Comparison of ENCODE assay signal across 1 cellular context in the genomic region with DNA sequence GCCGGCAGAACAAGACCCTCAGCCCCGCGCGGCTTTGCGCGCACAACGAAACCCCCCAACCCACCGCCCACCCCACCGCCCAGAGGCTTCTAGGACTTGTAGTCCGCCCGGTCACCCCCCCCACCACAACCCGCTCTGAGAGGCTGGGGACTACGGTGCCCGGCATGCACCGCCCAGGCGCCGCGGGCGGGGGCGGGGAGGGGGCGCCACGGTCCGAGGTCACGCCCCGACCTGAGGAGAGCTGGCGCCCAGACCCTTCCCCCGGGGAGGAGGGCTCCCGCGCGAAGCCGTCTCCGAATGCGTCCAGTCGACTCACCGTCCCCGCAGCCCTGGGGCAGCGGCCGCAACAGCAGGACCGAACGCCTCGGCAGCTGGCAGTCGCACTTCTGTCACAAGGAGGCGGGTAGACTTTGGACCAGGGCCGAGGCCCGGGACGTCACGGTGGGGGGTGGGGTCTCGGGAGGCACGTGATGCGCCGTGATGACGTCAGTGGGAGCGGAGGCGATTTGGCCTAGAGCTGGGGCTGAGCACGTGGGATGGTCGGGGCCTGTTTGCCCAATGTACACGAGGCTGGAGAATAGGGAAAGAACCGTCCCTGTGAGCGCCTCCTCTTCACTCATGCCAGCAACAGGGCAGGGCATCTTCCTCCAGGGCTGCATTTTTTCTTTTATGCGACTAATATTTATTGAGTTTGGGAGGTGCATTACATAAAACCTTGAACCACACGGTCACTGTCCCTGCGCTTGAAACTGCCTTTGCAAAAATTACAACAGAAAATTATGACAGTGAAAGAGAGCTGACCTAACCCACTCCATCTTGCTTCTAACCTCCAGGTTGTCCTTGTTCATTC.
TF ChIP-seq lines count a peak whose summit lies in the region.

A gene (minus strand): TSS at position 388 of the 850 bp plus-strand sequence. CDS start 24,643 bp downstream, outside the sequence.

TF ChIP-seq in GM12878, 131 proteins besides CTCF, POLR2A, EP300 and RAD21 (continued from another document and continues in another):
- TF ChIP-seq, protein P1, sequence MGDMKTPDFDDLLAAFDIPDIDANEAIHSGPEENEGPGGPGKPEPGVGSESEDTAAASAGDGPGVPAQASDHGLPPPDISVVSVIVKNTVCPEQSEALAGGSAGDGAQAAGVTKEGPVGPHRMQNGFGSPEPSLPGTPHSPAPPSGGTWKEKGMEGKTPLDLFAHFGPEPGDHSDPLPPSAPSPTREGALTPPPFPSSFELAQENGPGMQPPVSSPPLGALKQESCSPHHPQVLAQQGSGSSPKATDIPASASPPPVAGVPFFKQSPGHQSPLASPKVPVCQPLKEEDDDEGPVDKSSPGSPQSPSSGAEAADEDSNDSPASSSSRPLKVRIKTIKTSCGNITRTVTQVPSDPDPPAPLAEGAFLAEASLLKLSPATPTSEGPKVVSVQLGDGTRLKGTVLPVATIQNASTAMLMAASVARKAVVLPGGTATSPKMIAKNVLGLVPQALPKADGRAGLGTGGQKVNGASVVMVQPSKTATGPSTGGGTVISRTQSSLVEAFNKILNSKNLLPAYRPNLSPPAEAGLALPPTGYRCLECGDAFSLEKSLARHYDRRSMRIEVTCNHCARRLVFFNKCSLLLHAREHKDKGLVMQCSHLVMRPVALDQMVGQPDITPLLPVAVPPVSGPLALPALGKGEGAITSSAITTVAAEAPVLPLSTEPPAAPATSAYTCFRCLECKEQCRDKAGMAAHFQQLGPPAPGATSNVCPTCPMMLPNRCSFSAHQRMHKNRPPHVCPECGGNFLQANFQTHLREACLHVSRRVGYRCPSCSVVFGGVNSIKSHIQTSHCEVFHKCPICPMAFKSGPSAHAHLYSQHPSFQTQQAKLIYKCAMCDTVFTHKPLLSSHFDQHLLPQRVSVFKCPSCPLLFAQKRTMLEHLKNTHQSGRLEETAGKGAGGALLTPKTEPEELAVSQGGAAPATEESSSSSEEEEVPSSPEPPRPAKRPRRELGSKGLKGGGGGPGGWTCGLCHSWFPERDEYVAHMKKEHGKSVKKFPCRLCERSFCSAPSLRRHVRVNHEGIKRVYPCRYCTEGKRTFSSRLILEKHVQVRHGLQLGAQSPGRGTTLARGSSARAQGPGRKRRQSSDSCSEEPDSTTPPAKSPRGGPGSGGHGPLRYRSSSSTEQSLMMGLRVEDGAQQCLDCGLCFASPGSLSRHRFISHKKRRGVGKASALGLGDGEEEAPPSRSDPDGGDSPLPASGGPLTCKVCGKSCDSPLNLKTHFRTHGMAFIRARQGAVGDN (IDR thresholded peaks at IDR 0.05): peak; percentile 100
- peak; percentile 76 for TF ChIP-seq TCF3 (IDR thresholded peaks at IDR 0.05; ENCODE audit: borderline replicate concordance, insufficient read depth, low read depth, low read length)
- no peak for TF ChIP-seq TBL1XR1 (IDR thresholded peaks at IDR 0.05; ENCODE audit: low read depth, low read length)
- TF ChIP-seq RUNX3 (IDR thresholded peaks at IDR 0.05; ENCODE audit: low read length): peak; percentile 39; the same call in 1 of the 2 replicates
- TF ChIP-seq BMI1 (IDR thresholded peaks at IDR 0.05; ENCODE audit: borderline replicate concordance): no peak
- TF ChIP-seq NR2C1 (IDR thresholded peaks at IDR 0.05): peak; percentile 63
- peak; percentile 99 for TF ChIP-seq ATF7 (IDR thresholded peaks at IDR 0.05; ENCODE audit: low read depth)
- TF ChIP-seq, protein P2, sequence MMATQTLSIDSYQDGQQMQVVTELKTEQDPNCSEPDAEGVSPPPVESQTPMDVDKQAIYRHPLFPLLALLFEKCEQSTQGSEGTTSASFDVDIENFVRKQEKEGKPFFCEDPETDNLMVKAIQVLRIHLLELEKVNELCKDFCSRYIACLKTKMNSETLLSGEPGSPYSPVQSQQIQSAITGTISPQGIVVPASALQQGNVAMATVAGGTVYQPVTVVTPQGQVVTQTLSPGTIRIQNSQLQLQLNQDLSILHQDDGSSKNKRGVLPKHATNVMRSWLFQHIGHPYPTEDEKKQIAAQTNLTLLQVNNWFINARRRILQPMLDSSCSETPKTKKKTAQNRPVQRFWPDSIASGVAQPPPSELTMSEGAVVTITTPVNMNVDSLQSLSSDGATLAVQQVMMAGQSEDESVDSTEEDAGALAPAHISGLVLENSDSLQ (IDR thresholded peaks at IDR 0.05): peak; percentile 40; the same call in 1 of the 2 replicates
- no peak; the same call in 1 of the 2 replicates for TF ChIP-seq LARP7 (IDR thresholded peaks at IDR 0.05)
- TF ChIP-seq, protein P3, sequence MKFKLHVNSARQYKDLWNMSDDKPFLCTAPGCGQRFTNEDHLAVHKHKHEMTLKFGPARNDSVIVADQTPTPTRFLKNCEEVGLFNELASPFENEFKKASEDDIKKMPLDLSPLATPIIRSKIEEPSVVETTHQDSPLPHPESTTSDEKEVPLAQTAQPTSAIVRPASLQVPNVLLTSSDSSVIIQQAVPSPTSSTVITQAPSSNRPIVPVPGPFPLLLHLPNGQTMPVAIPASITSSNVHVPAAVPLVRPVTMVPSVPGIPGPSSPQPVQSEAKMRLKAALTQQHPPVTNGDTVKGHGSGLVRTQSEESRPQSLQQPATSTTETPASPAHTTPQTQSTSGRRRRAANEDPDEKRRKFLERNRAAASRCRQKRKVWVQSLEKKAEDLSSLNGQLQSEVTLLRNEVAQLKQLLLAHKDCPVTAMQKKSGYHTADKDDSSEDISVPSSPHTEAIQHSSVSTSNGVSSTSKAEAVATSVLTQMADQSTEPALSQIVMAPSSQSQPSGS (IDR thresholded peaks at IDR 0.05; ENCODE audit: low read length): peak; percentile 47; the same call in 1 of the 2 replicates
- TF ChIP-seq, protein P4, sequence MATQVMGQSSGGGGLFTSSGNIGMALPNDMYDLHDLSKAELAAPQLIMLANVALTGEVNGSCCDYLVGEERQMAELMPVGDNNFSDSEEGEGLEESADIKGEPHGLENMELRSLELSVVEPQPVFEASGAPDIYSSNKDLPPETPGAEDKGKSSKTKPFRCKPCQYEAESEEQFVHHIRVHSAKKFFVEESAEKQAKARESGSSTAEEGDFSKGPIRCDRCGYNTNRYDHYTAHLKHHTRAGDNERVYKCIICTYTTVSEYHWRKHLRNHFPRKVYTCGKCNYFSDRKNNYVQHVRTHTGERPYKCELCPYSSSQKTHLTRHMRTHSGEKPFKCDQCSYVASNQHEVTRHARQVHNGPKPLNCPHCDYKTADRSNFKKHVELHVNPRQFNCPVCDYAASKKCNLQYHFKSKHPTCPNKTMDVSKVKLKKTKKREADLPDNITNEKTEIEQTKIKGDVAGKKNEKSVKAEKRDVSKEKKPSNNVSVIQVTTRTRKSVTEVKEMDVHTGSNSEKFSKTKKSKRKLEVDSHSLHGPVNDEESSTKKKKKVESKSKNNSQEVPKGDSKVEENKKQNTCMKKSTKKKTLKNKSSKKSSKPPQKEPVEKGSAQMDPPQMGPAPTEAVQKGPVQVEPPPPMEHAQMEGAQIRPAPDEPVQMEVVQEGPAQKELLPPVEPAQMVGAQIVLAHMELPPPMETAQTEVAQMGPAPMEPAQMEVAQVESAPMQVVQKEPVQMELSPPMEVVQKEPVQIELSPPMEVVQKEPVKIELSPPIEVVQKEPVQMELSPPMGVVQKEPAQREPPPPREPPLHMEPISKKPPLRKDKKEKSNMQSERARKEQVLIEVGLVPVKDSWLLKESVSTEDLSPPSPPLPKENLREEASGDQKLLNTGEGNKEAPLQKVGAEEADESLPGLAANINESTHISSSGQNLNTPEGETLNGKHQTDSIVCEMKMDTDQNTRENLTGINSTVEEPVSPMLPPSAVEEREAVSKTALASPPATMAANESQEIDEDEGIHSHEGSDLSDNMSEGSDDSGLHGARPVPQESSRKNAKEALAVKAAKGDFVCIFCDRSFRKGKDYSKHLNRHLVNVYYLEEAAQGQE (IDR thresholded peaks at IDR 0.05; ENCODE audit: low read depth, low read length): no peak
- TF ChIP-seq, protein P5, sequence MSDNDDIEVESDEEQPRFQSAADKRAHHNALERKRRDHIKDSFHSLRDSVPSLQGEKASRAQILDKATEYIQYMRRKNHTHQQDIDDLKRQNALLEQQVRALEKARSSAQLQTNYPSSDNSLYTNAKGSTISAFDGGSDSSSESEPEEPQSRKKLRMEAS (IDR thresholded peaks at IDR 0.05; ENCODE audit: low read depth, low read length): peak; percentile 100
- no peak for TF ChIP-seq MEF2A (IDR thresholded peaks at IDR 0.05; ENCODE audit: insufficient read depth, low read depth, low read length)
- TF ChIP-seq GATAD2B (conservative IDR thresholded peaks at IDR 0.05; ENCODE audit: low read depth): 0 out of 2 replicates have a peak, but pooled peaks have one; percentile 15
- peak; percentile 93 to 96 for TF ChIP-seq BHLHE40 (IDR thresholded peaks at IDR 0.05; ENCODE audit: borderline replicate concordance in 1 of 2, low read depth in 2 of 2, low read length in 1 of 2)
- TF ChIP-seq SMAD5 (IDR thresholded peaks at IDR 0.05; ENCODE audit: low read depth): no peak
- TF ChIP-seq HDGF (IDR thresholded peaks at IDR 0.05): 0 out of 2 replicates have a peak, but pooled peaks have one; percentile 47
- 0 out of 2 replicates have a peak, but pooled peaks have one; percentile 39 for TF ChIP-seq RFX5 (IDR thresholded peaks at IDR 0.05; ENCODE audit: low read depth, low read length)
- peak; percentile 67; the same call in 1 of the 2 replicates for TF ChIP-seq DPF2 (IDR thresholded peaks at IDR 0.05)
- TF ChIP-seq SP1 (IDR thresholded peaks at IDR 0.05; ENCODE audit: low read depth, low read length): peak; percentile 77
- TF ChIP-seq, protein P6, sequence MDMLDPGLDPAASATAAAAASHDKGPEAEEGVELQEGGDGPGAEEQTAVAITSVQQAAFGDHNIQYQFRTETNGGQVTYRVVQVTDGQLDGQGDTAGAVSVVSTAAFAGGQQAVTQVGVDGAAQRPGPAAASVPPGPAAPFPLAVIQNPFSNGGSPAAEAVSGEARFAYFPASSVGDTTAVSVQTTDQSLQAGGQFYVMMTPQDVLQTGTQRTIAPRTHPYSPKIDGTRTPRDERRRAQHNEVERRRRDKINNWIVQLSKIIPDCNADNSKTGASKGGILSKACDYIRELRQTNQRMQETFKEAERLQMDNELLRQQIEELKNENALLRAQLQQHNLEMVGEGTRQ (IDR thresholded peaks at IDR 0.05; ENCODE audit: borderline replicate concordance, low read depth, low read length): peak; percentile 95
- TF ChIP-seq CEBPB (IDR thresholded peaks at IDR 0.05; ENCODE audit: borderline replicate concordance in 1 of 2, low read depth in 2 of 2, low read length in 2 of 2): no peak
- peak; percentile 61 for TF ChIP-seq SIX5 (IDR thresholded peaks at IDR 0.05; ENCODE audit: low read depth, low read length, severe bottlenecking)
- TF ChIP-seq, protein P7, sequence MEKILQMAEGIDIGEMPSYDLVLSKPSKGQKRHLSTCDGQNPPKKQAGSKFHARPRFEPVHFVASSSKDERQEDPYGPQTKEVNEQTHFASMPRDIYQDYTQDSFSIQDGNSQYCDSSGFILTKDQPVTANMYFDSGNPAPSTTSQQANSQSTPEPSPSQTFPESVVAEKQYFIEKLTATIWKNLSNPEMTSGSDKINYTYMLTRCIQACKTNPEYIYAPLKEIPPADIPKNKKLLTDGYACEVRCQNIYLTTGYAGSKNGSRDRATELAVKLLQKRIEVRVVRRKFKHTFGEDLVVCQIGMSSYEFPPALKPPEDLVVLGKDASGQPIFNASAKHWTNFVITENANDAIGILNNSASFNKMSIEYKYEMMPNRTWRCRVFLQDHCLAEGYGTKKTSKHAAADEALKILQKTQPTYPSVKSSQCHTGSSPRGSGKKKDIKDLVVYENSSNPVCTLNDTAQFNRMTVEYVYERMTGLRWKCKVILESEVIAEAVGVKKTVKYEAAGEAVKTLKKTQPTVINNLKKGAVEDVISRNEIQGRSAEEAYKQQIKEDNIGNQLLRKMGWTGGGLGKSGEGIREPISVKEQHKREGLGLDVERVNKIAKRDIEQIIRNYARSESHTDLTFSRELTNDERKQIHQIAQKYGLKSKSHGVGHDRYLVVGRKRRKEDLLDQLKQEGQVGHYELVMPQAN (conservative IDR thresholded peaks at IDR 0.05): 0 out of 2 replicates have a peak, but pooled peaks have one; percentile 14
- peak; percentile 98 for TF ChIP-seq RAD51 (IDR thresholded peaks at IDR 0.05)
- TF ChIP-seq, protein P8, sequence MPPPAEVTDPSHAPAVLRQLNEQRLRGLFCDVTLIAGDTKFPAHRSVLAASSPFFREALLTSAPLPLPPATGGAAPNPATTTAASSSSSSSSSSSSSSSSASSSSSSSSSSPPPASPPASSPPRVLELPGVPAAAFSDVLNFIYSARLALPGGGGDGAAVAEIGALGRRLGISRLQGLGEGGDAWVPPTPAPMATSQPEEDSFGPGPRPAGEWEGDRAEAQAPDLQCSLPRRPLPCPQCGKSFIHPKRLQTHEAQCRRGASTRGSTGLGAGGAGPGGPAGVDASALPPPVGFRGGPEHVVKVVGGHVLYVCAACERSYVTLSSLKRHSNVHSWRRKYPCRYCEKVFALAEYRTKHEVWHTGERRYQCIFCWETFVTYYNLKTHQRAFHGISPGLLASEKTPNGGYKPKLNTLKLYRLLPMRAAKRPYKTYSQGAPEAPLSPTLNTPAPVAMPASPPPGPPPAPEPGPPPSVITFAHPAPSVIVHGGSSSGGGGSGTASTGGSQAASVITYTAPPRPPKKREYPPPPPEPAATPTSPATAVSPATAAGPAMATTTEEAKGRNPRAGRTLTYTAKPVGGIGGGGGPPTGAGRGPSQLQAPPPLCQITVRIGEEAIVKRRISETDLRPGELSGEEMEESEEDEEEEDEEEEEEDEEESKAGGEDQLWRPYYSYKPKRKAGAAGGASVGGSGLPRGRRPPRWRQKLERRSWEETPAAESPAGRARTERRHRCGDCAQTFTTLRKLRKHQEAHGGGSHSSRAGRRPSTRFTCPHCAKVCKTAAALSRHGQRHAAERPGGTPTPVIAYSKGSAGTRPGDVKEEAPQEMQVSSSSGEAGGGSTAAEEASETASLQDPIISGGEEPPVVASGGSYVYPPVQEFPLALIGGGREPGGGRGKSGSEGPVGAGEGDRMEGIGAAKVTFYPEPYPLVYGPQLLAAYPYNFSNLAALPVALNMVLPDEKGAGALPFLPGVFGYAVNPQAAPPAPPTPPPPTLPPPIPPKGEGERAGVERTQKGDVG (CRISPR knock-in tag; IDR thresholded peaks at IDR 0.05): 0 out of 2 replicates have a peak, but pooled peaks have one; percentile 68
- peak; percentile 43 for TF ChIP-seq KLF5 (IDR thresholded peaks at IDR 0.05; ENCODE audit: partially characterized antibody)
- TF ChIP-seq, protein P9, sequence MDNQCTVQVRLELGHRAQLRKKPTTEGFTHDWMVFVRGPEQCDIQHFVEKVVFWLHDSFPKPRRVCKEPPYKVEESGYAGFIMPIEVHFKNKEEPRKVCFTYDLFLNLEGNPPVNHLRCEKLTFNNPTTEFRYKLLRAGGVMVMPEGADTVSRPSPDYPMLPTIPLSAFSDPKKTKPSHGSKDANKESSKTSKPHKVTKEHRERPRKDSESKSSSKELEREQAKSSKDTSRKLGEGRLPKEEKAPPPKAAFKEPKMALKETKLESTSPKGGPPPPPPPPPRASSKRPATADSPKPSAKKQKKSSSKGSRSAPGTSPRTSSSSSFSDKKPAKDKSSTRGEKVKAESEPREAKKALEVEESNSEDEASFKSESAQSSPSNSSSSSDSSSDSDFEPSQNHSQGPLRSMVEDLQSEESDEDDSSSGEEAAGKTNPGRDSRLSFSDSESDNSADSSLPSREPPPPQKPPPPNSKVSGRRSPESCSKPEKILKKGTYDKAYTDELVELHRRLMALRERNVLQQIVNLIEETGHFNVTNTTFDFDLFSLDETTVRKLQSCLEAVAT (IDR thresholded peaks at IDR 0.05): peak; percentile 83
- TF ChIP-seq MXI1 (IDR thresholded peaks at IDR 0.05; ENCODE audit: low read depth, low read length): no peak
- 0 out of 2 replicates have a peak, but pooled peaks have one; percentile 14 for TF ChIP-seq ZNF24 (IDR thresholded peaks at IDR 0.05)
- TF ChIP-seq TAF1 (IDR thresholded peaks at IDR 0.05; ENCODE audit: borderline replicate concordance, low read depth, low read length): peak; percentile 51; the same call in 1 of the 2 replicates
- TF ChIP-seq PAX5 (IDR thresholded peaks at IDR 0.05; ENCODE audit: borderline replicate concordance, low read depth, low read length): peak; percentile 59; the same call in 1 of the 2 replicates
- TF ChIP-seq POLR2AphosphoS5 (IDR thresholded peaks at IDR 0.05; ENCODE audit: low read length): peak; percentile 89
- peak; percentile 61 to 92 for TF ChIP-seq EGR1 (IDR thresholded peaks at IDR 0.05; ENCODE audit: borderline replicate concordance in 1 of 2, low read depth in 2 of 2, low read length in 2 of 2)
- TF ChIP-seq IRF4 (IDR thresholded peaks at IDR 0.05; ENCODE audit: low read depth, low read length): peak; percentile 39; the same call in 1 of the 2 replicates
